In genomic region chr7:36370046-36370445, GRCh38 we compare ENCODE assay signal across 19 cellular contexts.
"Had no signal": no experiment of that assay in that cellular context is flagged by ENCODE, and none has a peak within 500 bp of the region (broad histone marks: within the 10 kb centered on the region; RNA-seq: fewer than 3 reads in every experiment).

No MANE protein-coding gene starts in this region.

- H3K4me1 ChIP-seq: upper lobe of right lung, vagina had no signal

- H3K36me3 Mint-ChIP-seq: naive thymus-derived CD4-positive, alpha-beta T cell had no signal

- H3K9me3 Mint-ChIP-seq: naive thymus-derived CD4-positive, alpha-beta T cell had no signal

- ATAC-seq: esophagus mucosa; left cardiac atrium; lower lobe of right lung; naive thymus-derived CD4-positive, alpha-beta T cell; upper lobe of right lung had no signal

- H3K27ac Mint-ChIP-seq: naive thymus-derived CD4-positive, alpha-beta T cell had no signal

- H3K27me3 ChIP-seq: right atrium auricular region, testis, tibial nerve, upper lobe of right lung, vagina had no signal

- H3K4me3 Mint-ChIP-seq: naive thymus-derived CD4-positive, alpha-beta T cell had no signal

- H3K4me3 ChIP-seq: coronary artery, left ventricle myocardium inferior, lower lobe of right lung, right atrium auricular region, testis, tibial nerve, upper lobe of right lung, vagina had no signal

- H3K9me3 ChIP-seq: left ventricle myocardium inferior, lower lobe of right lung, neutrophil, right atrium auricular region, testis, tibial nerve, upper lobe of right lung, vagina had no signal

- H3K36me3 ChIP-seq: left ventricle myocardium inferior, lower lobe of right lung, neutrophil, right atrium auricular region, tibial nerve, upper lobe of right lung, vagina had no signal

- H3K27ac ChIP-seq: coronary artery, left ventricle myocardium inferior, lower lobe of right lung, neutrophil, right atrium auricular region, testis, tibial nerve, upper lobe of right lung, vagina had no signal

- DNase-seq: effector CD8-positive, alpha-beta T cell; kidney; left cardiac atrium; left ventricle myocardium inferior; lower lobe of right lung; mesenchymal stem cell; naive thymus-derived CD4-positive, alpha-beta T cell; posterior cingulate gyrus; small intestine; stimulated activated CD4-positive, alpha-beta T cell treated with anti-CD3 and anti-CD28 coated beads, Interleukin-12 subunit alpha, Interleukin-12 subunit beta, amount 100 ng/mL, for 4 hours; stimulated activated naive CD4-positive, alpha-beta T cell; testis; upper lobe of right lung had no signal
